ENCODE assay signal across 8 cellular contexts in the genomic region with DNA sequence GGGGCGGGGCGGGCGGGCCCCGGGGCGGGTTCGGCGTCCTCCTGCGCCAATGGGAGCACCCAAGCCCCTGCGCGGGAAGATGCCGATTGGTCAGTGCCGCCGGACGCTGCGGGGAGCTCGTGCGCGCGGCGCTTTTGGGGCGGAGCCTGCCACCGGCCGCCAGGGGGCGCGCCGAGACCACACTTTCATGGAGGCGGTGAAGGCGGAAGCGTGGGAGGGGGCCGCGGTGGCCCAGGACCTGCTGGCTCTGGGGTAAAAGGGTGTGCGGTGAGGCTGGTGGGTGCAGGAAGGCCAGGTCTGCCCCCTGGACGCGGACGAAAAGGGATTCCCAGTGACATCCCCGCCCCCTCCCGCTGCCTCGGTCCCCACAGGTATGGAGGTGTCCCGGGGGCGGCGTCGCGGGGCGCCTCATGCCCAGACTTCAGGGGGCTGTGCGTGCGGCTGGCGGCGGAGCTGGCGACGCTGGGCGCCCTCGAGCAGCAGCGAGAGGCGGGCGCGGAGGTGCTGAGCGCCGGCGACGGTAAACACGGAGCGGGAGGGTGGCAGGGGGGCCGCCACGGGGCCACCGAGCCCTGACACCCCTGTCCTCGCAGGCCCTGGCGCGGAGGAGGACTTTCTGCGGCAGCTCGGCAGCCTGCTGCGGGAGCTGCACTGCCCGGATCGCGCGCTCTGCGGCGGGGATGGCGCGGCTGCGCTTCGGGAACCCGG. TPM values are rescaled to one million over a fixed set of nuclear protein-coding genes. Genes with fewer than 3 reads are reported as not detected.
DNase-seq lines count a peak whose midpoint lies in the region; ATAC-seq and TF ChIP-seq lines count a peak whose summit lies in the region.

Gene FAM98C (plus strand): TSS at position 127 of the 708 bp plus-strand sequence. CDS start 61 bp downstream, at position 188.

- H3K4me3 Mint-ChIP-seq in activated CD4-positive, alpha-beta T cell treated with anti-CD3 and anti-CD28 coated beads, Interleukin-2, amount 10 ng/mL, durations not matched to agents 24 days and 14 days, result peak within 1 kb of the TSS; percentile 95

- H3K4me3 ChIP-seq in BLaER1 treated with 17β-estradiol and CSF1 and Interleukin-3, amounts not matched to agents 10 nM and 100 nM, result peak within 1 kb of the TSS; percentile 70 to 95 (median 86)
- H3K4me3 ChIP-seq in coronary artery, result peak within 1 kb of the TSS; percentile 92
- peak within 1 kb of the TSS; percentile 76 to 96 for H3K4me3 ChIP-seq in left lung

- peaks cover 12% of the 10 kb centered on the region for H3K4me1 Mint-ChIP-seq in activated CD4-positive, alpha-beta T cell treated with anti-CD3 and anti-CD28 coated beads, Interleukin-2, amount 10 ng/mL, durations not matched to agents 24 days and 14 days

- H3K36me3 Mint-ChIP-seq in activated CD4-positive, alpha-beta T cell treated with anti-CD3 and anti-CD28 coated beads, Interleukin-2, amount 10 ng/mL, durations not matched to agents 24 days and 14 days (ENCODE audit: low read depth), result peaks cover 19% of the 10 kb centered on the region

- H3K27ac Mint-ChIP-seq in activated CD4-positive, alpha-beta T cell treated with anti-CD3 and anti-CD28 coated beads, Interleukin-2, amount 10 ng/mL, durations not matched to agents 24 days and 14 days, result peak within 1 kb of the TSS; percentile 95

- peak; percentile 95 to 99 for DNase-seq in NCI-H526 (lab: John Stamatoyannopoulos, UW)
- peak; percentile 99 for DNase-seq in activated CD4-positive, alpha-beta T cell treated with anti-CD3 and anti-CD28 coated beads, Interleukin-2, amount 10 ng/mL, durations not matched to agents 24 days and 14 days
- DNase-seq in coronary artery (ENCODE audit: low spot score), result peak; percentile 98
- peak; percentile 96 to 97 for DNase-seq in left lung
- peak; percentile 97 for DNase-seq in stimulated activated CD4-positive, alpha-beta T cell treated with anti-CD3 and anti-CD28 coated beads, Interleukin-2, amount 100 ng/mL, for 48 hours

- ATAC-seq in GM19324 (IDR thresholded peaks at IDR 0.05; ENCODE audit: low FRiP score, unreplicated experiment) (peak; percentile 97), HG03469 (IDR thresholded peaks at IDR 0.05; ENCODE audit: unreplicated experiment) (peak; percentile 80), left lung (peak; percentile 99)

- H3K27me3 Mint-ChIP-seq in activated CD4-positive, alpha-beta T cell treated with anti-CD3 and anti-CD28 coated beads, Interleukin-2, amount 10 ng/mL, durations not matched to agents 24 days and 14 days, result peaks cover 2% of the 10 kb centered on the region

- peaks cover 0 to 10% (median 0%) of the 10 kb centered on the region in 11 experiments; a peak in 2 of 22 replicates for H4K20me1 ChIP-seq in BLaER1 treated with 17β-estradiol and CSF1 and Interleukin-3, amounts not matched to agents 10 nM and 100 nM

- peaks cover 0 to 21% (median 6%) of the 10 kb centered on the region in 11 experiments; a peak in 18 of 22 replicates for H3K27me3 ChIP-seq in BLaER1 treated with 17β-estradiol and CSF1 and Interleukin-3, amounts not matched to agents 10 nM and 100 nM
- peaks cover 5 to 29% of the 10 kb centered on the region in 2 donors for H3K27me3 ChIP-seq in left lung

- TF ChIP-seq CTCF in coronary artery (IDR thresholded peaks at IDR 0.05) (peak; percentile 95), left lung (IDR thresholded peaks at IDR 0.05) (peak; percentile 98 to 100)

- no peaks in the 10 kb centered on the region for H3K9me3 ChIP-seq in BLaER1 treated with 17β-estradiol and CSF1 and Interleukin-3, amounts not matched to agents 10 nM and 100 nM (replicated peaks in 1 of 11)
- no peaks in the 10 kb centered on the region for H3K9me3 ChIP-seq in left lung

- peak within 1 kb of the TSS; percentile 73 to 89 (median 84) for H3K9ac ChIP-seq in BLaER1 treated with 17β-estradiol and CSF1 and Interleukin-3, amounts not matched to agents 10 nM and 100 nM

- peak within 1 kb of the TSS; percentile 83 to 99 (median 94) for H3K4me2 ChIP-seq in BLaER1 treated with 17β-estradiol and CSF1 and Interleukin-3, amounts not matched to agents 10 nM and 100 nM

- intact Hi-C loops in activated CD4-positive, alpha-beta T cell treated with anti-CD3 and anti-CD28 coated beads, Interleukin-2, amount 10 ng/mL, durations not matched to agents 24 days and 14 days (cut with micrococcal nuclease), result loop anchor here (1.0 to 10.0 kb wide), 7 partner anchors 24 to 527 kb away; partner anchors contain the start of genes MRPS12, NFKBIB, RASGRP4 and SARS2
- intact Hi-C loops in left lung (cut with DNase I), result loop anchor here in 1 of 2 donors (10.0 kb wide), 1 partner anchor 212 kb away; the partner anchor contains the start of genes EIF3K and MAP4K1

- H3K4me1 ChIP-seq in BLaER1 treated with 17β-estradiol and CSF1 and Interleukin-3, amounts not matched to agents 10 nM and 100 nM, result peaks cover 8 to 17% (median 13%) of the 10 kb centered on the region in 10 experiments; a peak in 17 of 20 replicates
- H3K4me1 ChIP-seq in left lung, result peaks cover 0 to 13% of the 10 kb centered on the region in 2 donors

- H3K36me3 ChIP-seq in BLaER1 treated with 17β-estradiol and CSF1 and Interleukin-3, amounts not matched to agents 10 nM and 100 nM, result peaks cover 6 to 28% (median 15%) of the 10 kb centered on the region in 11 experiments; a peak in 18 of 22 replicates
- H3K36me3 ChIP-seq in left lung, result peaks cover 0 to 32% of the 10 kb centered on the region in 2 donors

- peak within 1 kb of the TSS; percentile 56 to 82 (median 69) for H3K27ac ChIP-seq in BLaER1 treated with 17β-estradiol and CSF1 and Interleukin-3, amounts not matched to agents 10 nM and 100 nM
- H3K27ac ChIP-seq in coronary artery (peak within 1 kb of the TSS; percentile 67 to 85), left lung (peak within 1 kb of the TSS; percentile 74 to 94)

- H3K9me3 Mint-ChIP-seq in activated CD4-positive, alpha-beta T cell treated with anti-CD3 and anti-CD28 coated beads, Interleukin-2, amount 10 ng/mL, durations not matched to agents 24 days and 14 days, result no peaks in the 10 kb centered on the region

RNA-seq across cellular contexts. Expression of gene FAM98C, which starts in this region (rescaled TPM):
- 25.3 and 30.4 TPM in 2 replicates for total RNA-seq in activated CD4-positive, alpha-beta T cell treated with anti-CD3 and anti-CD28 coated beads, Interleukin-2, amount 10 ng/mL, durations not matched to agents 24 days and 14 days
- total RNA-seq in left lung, result 10 to 100 TPM; 13.8 to 17.3 TPM

Comparison
In these comparisons a context has a peak if more than half of its experiments do, and no peak if none do; other contexts are left out.
1. Peak in every context shown above with its lines: DNase-seq, ATAC-seq, H3K4me3 ChIP-seq and H3K27ac ChIP-seq.